Comparison of ENCODE assay signal across 8 cellular contexts in genomic region chr6:24774696-24775519, GRCh38. TPM values are rescaled to one million over a fixed set of nuclear protein-coding genes. Genes with fewer than 3 reads are reported as not detected.
DNase-seq lines count a peak whose midpoint lies in the region; ATAC-seq, FAIRE-seq and TF ChIP-seq lines count a peak whose summit lies in the region.

Gene GMNN, plus strand, starts transcription at chr6:24774937. Its CDS starts 2,310 bp downstream, at chr6:24777247.

- peak within 1 kb of the TSS; percentile 99 for H3K27ac ChIP-seq in RWPE1
- H3K27ac ChIP-seq in fibroblast of lung (ENCODE audit: insufficient read depth, low read length) = peak within 1 kb of the TSS; percentile 89
- peak within 1 kb of the TSS; percentile 90 for H3K27ac ChIP-seq in naive thymus-derived CD4-positive, alpha-beta T cell (ENCODE audit: low read depth, low read length)

- intact Hi-C loops in naive thymus-derived CD4-positive, alpha-beta T cell (cut with micrococcal nuclease) = loop anchor here (1.0 to 5.0 kb wide), 7 partner anchors 54 to 244 kb away; partner anchors contain the start of gene TDP2 (in 2 of the 2)

- H3K27ac Mint-ChIP-seq in activated T-helper 17 cell treated with anti-CD3 and anti-CD28 coated beads, Interleukin-2, amount 50 U/mL, for 72 hours = peak within 1 kb of the TSS; percentile 96
- peak within 1 kb of the TSS; percentile 91 to 98 (median 97) for H3K27ac Mint-ChIP-seq in naive thymus-derived CD4-positive, alpha-beta T cell
- peak within 1 kb of the TSS; percentile 97 for H3K27ac Mint-ChIP-seq in stimulated activated memory B cell treated with anti-CD40 and anti-IgM and Interleukin-4, amounts not matched to agents 10 μg/mL and 1 μg/mL and 100 μg/mL, for 72 hours

- peaks cover 2% of the 10 kb centered on the region for H3K36me3 ChIP-seq in fibroblast of lung (ENCODE audit: control insufficient read depth, insufficient read depth, low read length)
- H3K36me3 ChIP-seq in naive thymus-derived CD4-positive, alpha-beta T cell (ENCODE audit: control insufficient read depth in 2 of 3, insufficient read depth in 3 of 3, low read length in 3 of 3) = peaks cover 0 to 4% (median 0%) of the 10 kb centered on the region in 3 experiments

- H3K9me3 Mint-ChIP-seq in activated T-helper 17 cell treated with anti-CD3 and anti-CD28 coated beads, Interleukin-2, amount 50 U/mL, for 72 hours = no peaks in the 10 kb centered on the region
- H3K9me3 Mint-ChIP-seq in naive thymus-derived CD4-positive, alpha-beta T cell = no peaks in the 10 kb centered on the region
- no peaks in the 10 kb centered on the region for H3K9me3 Mint-ChIP-seq in stimulated activated memory B cell treated with anti-CD40 and anti-IgM and Interleukin-4, amounts not matched to agents 10 μg/mL and 1 μg/mL and 100 μg/mL, for 72 hours

- peak; percentile 84 for TF ChIP-seq POLR2A in H54 (IDR thresholded peaks at IDR 0.05; ENCODE audit: low read depth, low read length)

- ATAC-seq in activated T-helper 17 cell treated with anti-CD3 and anti-CD28 coated beads, Interleukin-2, amount 50 U/mL, for 72 hours (replicated peaks) = peak; percentile 96
- ATAC-seq in naive thymus-derived CD4-positive, alpha-beta T cell = peak; percentile 95
- peak; percentile 99 for ATAC-seq in stimulated activated memory B cell treated with anti-CD40 and anti-IgM and Interleukin-4, amounts not matched to agents 10 μg/mL and 1 μg/mL and 100 μg/mL, for 72 hours

- DNase-seq in ELF-1 (ENCODE audit: low read depth, low spot score) (peak; percentile 98), H54 (ENCODE audit: insufficient read length, low spot score) (peak; percentile 85), LoVo (ENCODE audit: low spot score) (peak; percentile 96), RWPE1 (ENCODE audit: low spot score) (peak; percentile 96), fibroblast of lung (ENCODE audit: low read depth in 2 of 2) (peak; percentile 88 to 92)
- DNase-seq in naive thymus-derived CD4-positive, alpha-beta T cell = peak; percentile 91 to 99 (median 94)

- POLR2A ChIA-PET in RWPE1 (lab: Yijun Ruan, JAX; ENCODE audit: low non-redundant PET) = interaction anchor here (0.6 kb wide), 2 partner anchors 29 to 65 kb away, joined by 3 to 9 read pairs; no protein-coding TSS in a partner anchor
- POLR2A ChIA-PET in naive thymus-derived CD4-positive, alpha-beta T cell (lab: Charles Lee) = interaction anchor here (0.5 to 2.3 kb wide), 12 partner anchors 8 to 1227 kb away, joined by 3 to 13 read pairs (median 3); partner anchors contain the start of genes ACOT13 and TDP2

- peaks cover 45% of the 10 kb centered on the region for H3K36me3 Mint-ChIP-seq in activated T-helper 17 cell treated with anti-CD3 and anti-CD28 coated beads, Interleukin-2, amount 50 U/mL, for 72 hours (ENCODE audit: low read depth)
- peaks cover 0 to 12% (median 0%) of the 10 kb centered on the region in 5 donors for H3K36me3 Mint-ChIP-seq in naive thymus-derived CD4-positive, alpha-beta T cell
- peaks cover 4% of the 10 kb centered on the region for H3K36me3 Mint-ChIP-seq in stimulated activated memory B cell treated with anti-CD40 and anti-IgM and Interleukin-4, amounts not matched to agents 10 μg/mL and 1 μg/mL and 100 μg/mL, for 72 hours

- H3K4me1 Mint-ChIP-seq in activated T-helper 17 cell treated with anti-CD3 and anti-CD28 coated beads, Interleukin-2, amount 50 U/mL, for 72 hours = peaks cover 11% of the 10 kb centered on the region
- peaks cover 10 to 38% (median 21%) of the 10 kb centered on the region in 7 donors for H3K4me1 Mint-ChIP-seq in naive thymus-derived CD4-positive, alpha-beta T cell
- peaks cover 20% of the 10 kb centered on the region for H3K4me1 Mint-ChIP-seq in stimulated activated memory B cell treated with anti-CD40 and anti-IgM and Interleukin-4, amounts not matched to agents 10 μg/mL and 1 μg/mL and 100 μg/mL, for 72 hours

- H3K4me2 ChIP-seq in fibroblast of lung (ENCODE audit: extremely low read depth, insufficient read depth, low read length) = peak within 1 kb of the TSS; percentile 94

- H3K4me1 ChIP-seq in fibroblast of lung (ENCODE audit: control insufficient read depth, extremely low read depth, insufficient read depth, low read length) = peaks cover 9% of the 10 kb centered on the region
- H3K4me1 ChIP-seq in naive thymus-derived CD4-positive, alpha-beta T cell (ENCODE audit: control insufficient read depth in 2 of 2, insufficient read depth in 2 of 2, low read length in 2 of 2) = peaks cover 6 to 7% of the 10 kb centered on the region in 2 donors

- TF ChIP-seq CTCF in RWPE1 (conservative IDR thresholded peaks at IDR 0.05; ENCODE audit: low read depth) (no peak), fibroblast of lung (conservative IDR thresholded peaks at IDR 0.05 in 1 of 2, IDR thresholded peaks at IDR 0.05 in 1 of 2; ENCODE audit: low read depth in 1 of 2, low read length in 2 of 2) (no peak)

- no peaks in the 10 kb centered on the region for H3K27me3 ChIP-seq in fibroblast of lung (ENCODE audit: control insufficient read depth, insufficient read depth, low read length)
- no peaks in the 10 kb centered on the region for H3K27me3 ChIP-seq in naive thymus-derived CD4-positive, alpha-beta T cell (ENCODE audit: control insufficient read depth in 2 of 2, insufficient read depth in 2 of 2, low read length in 2 of 2)

- FAIRE-seq in H54 (lab: Jason Lieb, UNC) = peak; percentile 96

- no peaks in the 10 kb centered on the region for H4K20me1 ChIP-seq in fibroblast of lung (ENCODE audit: control insufficient read depth, extremely low read depth, insufficient read depth, low read length)

- H3K9ac ChIP-seq in fibroblast of lung (ENCODE audit: insufficient read depth, low read length) = peak within 1 kb of the TSS; percentile 78

- H2AFZ ChIP-seq in fibroblast of lung (ENCODE audit: low read length) = peak within 1 kb of the TSS; percentile 95

- H3K4me3 Mint-ChIP-seq in activated T-helper 17 cell treated with anti-CD3 and anti-CD28 coated beads, Interleukin-2, amount 50 U/mL, for 72 hours = peak within 1 kb of the TSS; percentile 99
- peak within 1 kb of the TSS; percentile 98 to 99 (median 98) for H3K4me3 Mint-ChIP-seq in naive thymus-derived CD4-positive, alpha-beta T cell
- H3K4me3 Mint-ChIP-seq in stimulated activated memory B cell treated with anti-CD40 and anti-IgM and Interleukin-4, amounts not matched to agents 10 μg/mL and 1 μg/mL and 100 μg/mL, for 72 hours = peak within 1 kb of the TSS; percentile 98

- H3K4me3 ChIP-seq in fibroblast of lung (replicated peaks in 1 of 4; ENCODE audit: control extremely low read depth in 1 of 4, insufficient read depth in 1 of 4, low read depth in 3 of 4, low read length in 4 of 4) = peak within 1 kb of the TSS; percentile 74 to 99 (median 81)
- H3K4me3 ChIP-seq in naive thymus-derived CD4-positive, alpha-beta T cell (ENCODE audit: low read length) = peak within 1 kb of the TSS; percentile 93

- peaks cover 48% of the 10 kb centered on the region for H3K79me2 ChIP-seq in fibroblast of lung (ENCODE audit: control insufficient read depth, insufficient read depth, low read length)

- H3K9me3 ChIP-seq in fibroblast of lung (ENCODE audit: control insufficient read depth, insufficient read depth, low read depth, low read length) = no peaks in the 10 kb centered on the region
- no peaks in the 10 kb centered on the region for H3K9me3 ChIP-seq in naive thymus-derived CD4-positive, alpha-beta T cell (ENCODE audit: control insufficient read depth in 2 of 3, low read length in 3 of 3)

- CTCF ChIA-PET in RWPE1 (lab: Yijun Ruan, JAX) = no interaction called here
- CTCF ChIA-PET in naive thymus-derived CD4-positive, alpha-beta T cell (lab: Charles Lee) = interaction anchor here (1.0 to 1.2 kb wide), 2 partner anchors 53 to 280 kb away, joined by 3 read pairs; no protein-coding TSS in a partner anchor

- no peaks in the 10 kb centered on the region for H3K27me3 Mint-ChIP-seq in activated T-helper 17 cell treated with anti-CD3 and anti-CD28 coated beads, Interleukin-2, amount 50 U/mL, for 72 hours
- no peaks in the 10 kb centered on the region for H3K27me3 Mint-ChIP-seq in naive thymus-derived CD4-positive, alpha-beta T cell
- no peaks in the 10 kb centered on the region for H3K27me3 Mint-ChIP-seq in stimulated activated memory B cell treated with anti-CD40 and anti-IgM and Interleukin-4, amounts not matched to agents 10 μg/mL and 1 μg/mL and 100 μg/mL, for 72 hours

RNA-seq across cellular contexts. Expression of gene GMNN, which starts in this region (rescaled TPM):
- 10 to 100 TPM; 61.3 to 80.4 TPM for total RNA-seq in activated T-helper 17 cell treated with anti-CD3 and anti-CD28 coated beads, Interleukin-2, amount 50 U/mL, for 72 hours
- total RNA-seq in fibroblast of lung = 12.9 and 13.6 TPM in 2 replicates
- 18.9 and 35.5 TPM in 2 replicates for polyA plus RNA-seq in fibroblast of lung
- 16.4 and 30.3 TPM in 2 replicates for polyA plus RNA-seq in fibroblast of lung (2012)
- polyA minus RNA-seq in fibroblast of lung (ENCODE audit: low replicate concordance) = 2.5 and 11.1 TPM in 2 replicates
- total RNA-seq in naive thymus-derived CD4-positive, alpha-beta T cell = 10 to 100 TPM in 1 of 5 experiments, 1 to 10 TPM in 4; 5.1 to 54.6 (median 7.0) TPM
- 1 to 10 TPM; 4.2 to 5.0 TPM for polyA plus RNA-seq in naive thymus-derived CD4-positive, alpha-beta T cell

Comparison
In these comparisons a context has a peak if more than half of its experiments do, and no peak if none do; other contexts are left out.
1. Peak in every context shown above with its lines: DNase-seq, ATAC-seq, H3K4me3 ChIP-seq and H3K27ac ChIP-seq.